1 cellular context compared by ENCODE assay signal in the genomic region with DNA sequence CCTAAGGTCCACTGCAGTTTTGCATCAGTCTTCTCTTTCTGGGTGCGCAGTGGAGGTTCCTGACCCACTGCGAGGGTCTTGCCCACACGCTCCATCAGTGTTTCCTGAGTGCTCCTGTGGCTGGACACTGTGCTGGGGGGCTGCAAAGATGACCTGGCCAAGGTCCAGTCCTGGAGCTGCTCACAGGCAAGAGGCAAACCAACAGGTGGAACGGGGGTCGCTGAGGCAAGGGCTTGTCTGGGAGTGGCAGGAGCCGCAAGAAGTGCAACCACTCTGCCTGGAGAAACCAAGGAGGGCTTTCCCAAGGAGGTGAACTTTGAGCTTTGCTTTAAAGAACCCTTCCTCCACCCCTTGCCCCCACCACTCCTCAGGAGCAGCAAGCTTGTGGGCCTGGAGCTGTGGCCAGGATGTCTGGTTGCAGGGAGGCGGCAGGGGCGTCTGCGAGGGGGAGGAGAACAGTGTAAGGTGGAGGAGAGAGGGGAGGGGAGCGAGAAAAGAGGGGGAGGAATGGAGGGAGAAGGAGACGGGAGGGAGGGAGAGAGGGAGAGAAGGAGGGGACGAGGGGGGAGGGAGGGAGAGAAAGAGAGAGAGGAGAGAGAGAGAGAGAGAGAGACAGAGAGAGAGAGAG.
A peak's percentile ranks its signal among the peaks of the same experiment; 100 is the strongest.
TF ChIP-seq lines count a peak whose summit lies in the region.

No MANE protein-coding gene starts in this region.

TF ChIP-seq in HepG2, 621 proteins besides CTCF, POLR2A, EP300 and RAD21 (continued from another document):
- TF ChIP-seq POLR2G (IDR thresholded peaks at IDR 0.05; ENCODE audit: low read depth, low read length) (0 out of 2 replicates have a peak, but pooled peaks have one; percentile 45), ZNF672 (CRISPR knock-in tag; IDR thresholded peaks at IDR 0.05) (0 out of 2 replicates have a peak, but pooled peaks have one; percentile 10)
